Comparison of ENCODE assay signal across 5 cellular contexts in the genomic region with DNA sequence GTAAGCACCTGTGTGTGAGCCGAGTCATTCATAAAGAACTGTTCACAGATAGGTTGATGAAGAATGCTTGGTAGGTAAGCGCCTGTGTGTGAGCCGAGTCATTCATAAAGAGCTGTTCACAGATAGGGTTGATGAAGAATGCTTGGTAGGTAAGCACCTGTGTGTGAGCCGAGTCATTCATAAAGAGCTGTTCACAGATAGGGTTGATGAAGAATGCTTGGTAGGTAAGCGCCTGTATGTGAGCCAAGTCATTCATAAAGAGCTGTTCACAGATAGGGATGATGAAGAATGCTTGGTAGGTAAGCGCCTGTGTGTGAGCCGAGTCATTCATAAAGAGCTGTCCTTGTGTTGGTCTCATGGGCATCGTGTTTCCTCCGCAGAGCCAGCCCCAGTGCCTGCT. TPM values are rescaled to one million over a fixed set of nuclear protein-coding genes. Genes with fewer than 3 reads are reported as not detected.
"Had no signal": no experiment of that assay in that cellular context is flagged by ENCODE, and none has a peak within 500 bp of the region (broad histone marks: within the 10 kb centered on the region; RNA-seq: fewer than 3 reads in every experiment).

No MANE protein-coding gene starts in this region.

RNA-seq across cellular contexts. Expression of gene ERVH48-1, which starts 16.9 kb away (rescaled TPM):
- total RNA-seq: activated B cell treated with CpG ODN at 0.5 μM for 24 hours; activated CD4-positive, alpha-beta memory T cell treated with anti-CD3 and anti-CD28 coated beads, Interleukin-2, amount 10 ng/mL, durations not matched to agents 7 days and 5 days; activated CD8-positive, alpha-beta memory T cell treated with anti-CD3 and anti-CD28 coated beads for 36 hours; activated CD8-positive, alpha-beta memory T cell treated with anti-CD3 and anti-CD28 coated beads, Interleukin-2, amount 10 ng/mL, durations not matched to agents 7 days and 5 days; T-helper 17 cell had no signal
